Comparison of ENCODE assay signal across 21 cellular contexts in the genomic region with DNA sequence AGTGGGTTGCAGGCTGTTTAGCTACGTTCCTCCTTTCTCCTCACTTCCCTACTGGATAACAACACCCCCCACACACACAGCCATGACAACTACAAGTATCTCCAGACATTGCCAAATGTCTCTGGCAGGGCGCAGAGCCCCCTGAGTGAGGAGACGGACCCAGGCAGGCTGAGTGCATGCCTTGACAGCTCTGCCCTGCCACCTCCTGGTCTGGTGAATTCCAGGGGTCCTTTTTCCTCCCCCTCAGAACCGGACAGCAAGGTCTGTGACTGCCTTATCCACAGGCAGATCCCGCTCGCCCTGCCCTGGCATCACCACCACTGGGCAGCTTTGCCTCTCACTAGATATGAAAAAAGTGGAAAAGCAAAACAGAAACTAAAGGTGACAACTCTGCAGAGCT.
"Had no signal": no experiment of that assay in that cellular context is flagged by ENCODE, and none has a peak within 500 bp of the region (broad histone marks: within the 10 kb centered on the region; RNA-seq: fewer than 3 reads in every experiment).

No MANE protein-coding gene starts in this region.

- H3K36me3 ChIP-seq: cardiac muscle cell, spleen, thoracic aorta, upper lobe of left lung had no signal

- ATAC-seq: effector memory CD8-positive, alpha-beta T cell; left lobe of liver; stimulated activated memory B cell treated with anti-CD40 and anti-IgM and Interleukin-4, amounts not matched to agents 10 μg/mL and 1 μg/mL and 100 μg/mL, for 72 hours had no signal

- H3K27me3 ChIP-seq: cardiac muscle cell, upper lobe of left lung had no signal

- H3K4me3 ChIP-seq: cardiac muscle cell, lung, spleen, thoracic aorta, upper lobe of left lung had no signal

- H3K4me1 Mint-ChIP-seq: activated CD4-positive, alpha-beta T cell treated with anti-CD3 and anti-CD28 coated beads, Interleukin-2, amount 10 ng/mL, durations not matched to agents 24 days and 14 days; stimulated activated memory B cell treated with anti-CD40 and anti-IgM and Interleukin-4, amounts not matched to agents 10 μg/mL and 1 μg/mL and 100 μg/mL, for 72 hours had no signal

- H3K27me3 Mint-ChIP-seq: activated CD4-positive, alpha-beta T cell treated with anti-CD3 and anti-CD28 coated beads, Interleukin-2, amount 10 ng/mL, durations not matched to agents 24 days and 14 days; stimulated activated memory B cell treated with anti-CD40 and anti-IgM and Interleukin-4, amounts not matched to agents 10 μg/mL and 1 μg/mL and 100 μg/mL, for 72 hours had no signal

- H3K27ac ChIP-seq: cardiac muscle cell, epithelial cell of prostate, spleen, thoracic aorta, upper lobe of left lung had no signal

- H3K4me1 ChIP-seq: spleen, upper lobe of left lung had no signal

- H3K9me3 Mint-ChIP-seq: activated CD4-positive, alpha-beta T cell treated with anti-CD3 and anti-CD28 coated beads, Interleukin-2, amount 10 ng/mL, durations not matched to agents 24 days and 14 days; activated T-helper 1 cell treated with anti-CD3 and anti-CD28 coated beads, Interleukin-12 subunit alpha, Interleukin-12 subunit beta, Interleukin-2, Interleukin-4 antibody, amounts not matched to agents 30 ng/mL and 10 ng/mL and 1 ng/mL, durations not matched to agents 14 hours and 24 hours and 36 hours; effector memory CD8-positive, alpha-beta T cell had no signal

- H3K9me3 ChIP-seq: thoracic aorta, upper lobe of left lung had no signal

- H3K36me3 Mint-ChIP-seq: activated naive CD8-positive, alpha-beta T cell; stimulated activated memory B cell treated with anti-CD40 and anti-IgM and Interleukin-4, amounts not matched to agents 10 μg/mL and 1 μg/mL and 100 μg/mL, for 72 hours had no signal

- H3K4me3 Mint-ChIP-seq: activated CD4-positive, alpha-beta T cell treated with anti-CD3 and anti-CD28 coated beads, Interleukin-2, amount 10 ng/mL, durations not matched to agents 24 days and 14 days; activated naive CD8-positive, alpha-beta T cell; activated T-helper 1 cell treated with anti-CD3 and anti-CD28 coated beads, Interleukin-12 subunit alpha, Interleukin-12 subunit beta, Interleukin-2, Interleukin-4 antibody, amounts not matched to agents 30 ng/mL and 10 ng/mL and 1 ng/mL, durations not matched to agents 14 hours and 24 hours and 36 hours; nephron progenitor cell; stimulated activated memory B cell treated with anti-CD40 and anti-IgM and Interleukin-4, amounts not matched to agents 10 μg/mL and 1 μg/mL and 100 μg/mL, for 72 hours had no signal

- DNase-seq: activated CD4-positive, alpha-beta T cell treated with anti-CD3 and anti-CD28 coated beads, Interleukin-2, amount 10 ng/mL, durations not matched to agents 24 days and 14 days; activated CD4-positive, CD25-positive, alpha-beta regulatory T cell; effector memory CD8-positive, alpha-beta T cell; foreskin fibroblast; glutamatergic neuron; kidney; midbrain; nephron progenitor cell; occipital lobe; retina; spleen; stimulated activated CD4-positive, alpha-beta T cell treated with anti-CD3 and anti-CD28 coated beads, Interleukin-4, amount 100 ng/mL, for 4 hours had no signal

- H3K27ac Mint-ChIP-seq: activated CD4-positive, alpha-beta T cell treated with anti-CD3 and anti-CD28 coated beads, Interleukin-2, amount 10 ng/mL, durations not matched to agents 24 days and 14 days; activated naive CD8-positive, alpha-beta T cell; activated T-helper 1 cell treated with anti-CD3 and anti-CD28 coated beads, Interleukin-12 subunit alpha, Interleukin-12 subunit beta, Interleukin-2, Interleukin-4 antibody, amounts not matched to agents 30 ng/mL and 10 ng/mL and 1 ng/mL, durations not matched to agents 14 hours and 24 hours and 36 hours; stimulated activated memory B cell treated with anti-CD40 and anti-IgM and Interleukin-4, amounts not matched to agents 10 μg/mL and 1 μg/mL and 100 μg/mL, for 72 hours had no signal
